8 cellular contexts compared by ENCODE assay signal in genomic region chr19:8321067-8321759, GRCh38. TPM values are rescaled to one million over a fixed set of nuclear protein-coding genes. Genes with fewer than 3 reads are reported as not detected.
DNase-seq lines count a peak whose midpoint lies in the region; ATAC-seq, FAIRE-seq and TF ChIP-seq lines count a peak whose summit lies in the region.

NDUFA7 (minus strand) TSS chr19:8321375; CDS start chr19:8321358, 17 bp downstream.
RPS28 (plus strand) TSS chr19:8321496; CDS start chr19:8321531, 35 bp downstream.

- H3K9ac ChIP-seq in HepG2 (ENCODE audit: insufficient read depth, low read depth, low read length) = peak within 1 kb of the TSS; percentile 99

- H3K36me3 ChIP-seq in CD4-positive, CD25-positive, alpha-beta regulatory T cell (ENCODE audit: control insufficient read depth, insufficient read depth, low read length) = peaks cover 15% of the 10 kb centered on the region
- peaks cover 1 to 17% of the 10 kb centered on the region in 2 experiments; a peak in 4 of 5 replicates for H3K36me3 ChIP-seq in HepG2 (replicated peaks in 1 of 2; ENCODE audit: control insufficient read depth in 1 of 2, insufficient read depth in 2 of 2, low read length in 2 of 2)

- no peaks in the 10 kb centered on the region for H3K36me3 Mint-ChIP-seq in CD4-positive, CD25-positive, alpha-beta regulatory T cell
- peaks cover 52% of the 10 kb centered on the region for H3K36me3 Mint-ChIP-seq in dendritic cell treated with granulocyte-macrophage colony-stimulating factor and Interleukin-4, amounts not matched to agents 40 ng/mL and 50 ng/mL, for 4 days (ENCODE audit: low read depth)

- no peaks in the 10 kb centered on the region for H3K9me3 ChIP-seq in CD4-positive, CD25-positive, alpha-beta regulatory T cell (ENCODE audit: control insufficient read depth in 2 of 2, low read length in 2 of 2)
- H3K9me3 ChIP-seq in HepG2 (ENCODE audit: low read length) = no peaks in the 10 kb centered on the region

- H4K20me1 ChIP-seq in HepG2 (ENCODE audit: insufficient read depth, low read length) = peaks cover 19% of the 10 kb centered on the region

- peak; percentile 58 for TF ChIP-seq RAD21 in HepG2 (CRISPR knock-in tag; IDR thresholded peaks at IDR 0.05)

- peak within 1 kb of the TSS; percentile 99 for H3K27ac Mint-ChIP-seq in CD4-positive, CD25-positive, alpha-beta regulatory T cell
- H3K27ac Mint-ChIP-seq in dendritic cell treated with granulocyte-macrophage colony-stimulating factor and Interleukin-4, amounts not matched to agents 40 ng/mL and 50 ng/mL, for 4 days = peak within 1 kb of the TSS; percentile 93

- peak within 1 kb of the TSS; percentile 78 for H3K4me2 ChIP-seq in HepG2 (ENCODE audit: low read depth, low read length)

- no peak for FAIRE-seq in HepG2 (lab: Jason Lieb, UNC)

- TF ChIP-seq EP300 in HepG2 (IDR thresholded peaks at IDR 0.05; ENCODE audit: low read depth in 2 of 2, low read length in 2 of 2) = no peak
- no peak for TF ChIP-seq EP300 in HepG2 (CRISPR knock-in tag; IDR thresholded peaks at IDR 0.05; ENCODE audit: borderline replicate concordance)

- peaks cover 3 to 45% (median 18%) of the 10 kb centered on the region in 4 donors for H3K4me1 Mint-ChIP-seq in CD4-positive, CD25-positive, alpha-beta regulatory T cell
- H3K4me1 Mint-ChIP-seq in dendritic cell treated with granulocyte-macrophage colony-stimulating factor and Interleukin-4, amounts not matched to agents 40 ng/mL and 50 ng/mL, for 4 days (ENCODE audit: low read depth) = peaks cover 47% of the 10 kb centered on the region

- DNase-seq in CD4-positive, CD25-positive, alpha-beta regulatory T cell = peak; percentile 95 to 97 (median 97)
- peak; percentile 94 for DNase-seq in NCI-H774 (lab: John Stamatoyannopoulos, UW)
- DNase-seq in activated CD4-positive, alpha-beta T cell treated with anti-CD3 and anti-CD28 coated beads, Interleukin-2, amount 50 U/mL, for 4 hours = peak; percentile 96 to 97
- peak; percentile 85 for DNase-seq in HepG2 (ENCODE audit: low spot score)
- peak; percentile 96 to 98 for DNase-seq in stimulated activated CD4-positive, alpha-beta T cell treated with anti-CD3 and anti-CD28 coated beads, Interleukin-2, amount 100 ng/mL, for 48 hours

- no TSS peak for BruUV-seq in HepG2 (replicated peaks; lab: Mats Ljungman, UMichigan)

- H3K9me3 Mint-ChIP-seq in CD4-positive, CD25-positive, alpha-beta regulatory T cell = no peaks in the 10 kb centered on the region
- no peaks in the 10 kb centered on the region for H3K9me3 Mint-ChIP-seq in dendritic cell treated with granulocyte-macrophage colony-stimulating factor and Interleukin-4, amounts not matched to agents 40 ng/mL and 50 ng/mL, for 4 days

- intact Hi-C loops in dendritic cell treated with granulocyte-macrophage colony-stimulating factor and Interleukin-4, amounts not matched to agents 40 ng/mL and 50 ng/mL, for 4 days (cut with micrococcal nuclease) = loop anchor here (10.0 kb wide), 1 partner anchor 56 kb away; no protein-coding TSS in a partner anchor
- intact Hi-C loops in HepG2 (cut with micrococcal nuclease; ENCODE audit: unreplicated experiment) = no loop called here

- peak within 1 kb of the TSS; percentile 85 for H3K4me3 ChIP-seq in CD4-positive, CD25-positive, alpha-beta regulatory T cell (ENCODE audit: low read depth, low read length)
- peak within 1 kb of the TSS; percentile 69 to 97 (median 82) for H3K4me3 ChIP-seq in HepG2 (replicated peaks in 1 of 3; ENCODE audit: insufficient read depth in 1 of 3, low read depth in 2 of 3, low read length in 3 of 3)

- no peak within 1 kb of the TSS for H2AFZ ChIP-seq in HepG2 (ENCODE audit: low read length)

- in situ Hi-C loops in HepG2 (cut with HindIII; ENCODE audit: extremely low pct_ligation_motif_present, low pct_unique_long_range_greater_than_20kb) = no loop called here

- CTCF ChIA-PET in HepG2 (lab: Yijun Ruan, JAX; ENCODE audit: low intra/inter-chr PET ratio, low total read pairs) = no interaction called here

- peaks cover 35% of the 10 kb centered on the region for H3K4me1 ChIP-seq in CD4-positive, CD25-positive, alpha-beta regulatory T cell (ENCODE audit: control insufficient read depth, insufficient read depth, low read length, poor library complexity, severe bottlenecking)
- peaks cover 36% of the 10 kb centered on the region for H3K4me1 ChIP-seq in HepG2 (ENCODE audit: insufficient read depth, low read length)

- ATAC-seq in CD4-positive, CD25-positive, alpha-beta regulatory T cell (ENCODE audit: low read depth in 2 of 2) = peak; percentile 95 to 96
- peak; percentile 90 for ATAC-seq in GM19397 (IDR thresholded peaks at IDR 0.05; ENCODE audit: unreplicated experiment)
- ATAC-seq in HG03565 (IDR thresholded peaks at IDR 0.05; ENCODE audit: unreplicated experiment) = peak; percentile 88
- ATAC-seq in HepG2 = peak; percentile 81

- TF ChIP-seq POLR2A in HepG2 (IDR thresholded peaks at IDR 0.05; ENCODE audit: insufficient read depth in 1 of 2, low read depth in 2 of 2, low read length in 2 of 2) = peak; percentile 90 to 92

- H3K27ac ChIP-seq in CD4-positive, CD25-positive, alpha-beta regulatory T cell (ENCODE audit: insufficient read depth, low read length, poor library complexity, severe bottlenecking) = peak within 1 kb of the TSS; percentile 89
- H3K27ac ChIP-seq in HepG2 (ENCODE audit: extremely low read length, insufficient read depth, low read length) = peak within 1 kb of the TSS; percentile 88

- TF ChIP-seq CTCF in HepG2 (CRISPR knock-in tag; IDR thresholded peaks at IDR 0.05) = peak; percentile 79

- H3K27me3 ChIP-seq in CD4-positive, CD25-positive, alpha-beta regulatory T cell (ENCODE audit: control insufficient read depth, insufficient read depth, low read length) = no peaks in the 10 kb centered on the region
- H3K27me3 ChIP-seq in HepG2 (ENCODE audit: control insufficient read depth in 1 of 2, insufficient read depth in 2 of 2, low read length in 2 of 2) = no peaks in the 10 kb centered on the region; a peak in 1 of 5 replicates

- WGBS in HepG2 (ENCODE audit: low lambda C conversion rate) = 1% methylated on average over 5 of the region's 53 CpGs

- H3K4me3 Mint-ChIP-seq in CD4-positive, CD25-positive, alpha-beta regulatory T cell = peak within 1 kb of the TSS; percentile 96 to 99 (median 98)
- H3K4me3 Mint-ChIP-seq in dendritic cell treated with granulocyte-macrophage colony-stimulating factor and Interleukin-4, amounts not matched to agents 40 ng/mL and 50 ng/mL, for 4 days = peak within 1 kb of the TSS; percentile 90

- peaks cover 34% of the 10 kb centered on the region for H3K79me2 ChIP-seq in HepG2 (ENCODE audit: insufficient read depth, low read length)

- no peaks in the 10 kb centered on the region for H3K27me3 Mint-ChIP-seq in CD4-positive, CD25-positive, alpha-beta regulatory T cell
- H3K27me3 Mint-ChIP-seq in dendritic cell treated with granulocyte-macrophage colony-stimulating factor and Interleukin-4, amounts not matched to agents 40 ng/mL and 50 ng/mL, for 4 days = peaks cover 5% of the 10 kb centered on the region

- POLR2A ChIA-PET in HepG2 (lab: Yijun Ruan, JAX) = interaction anchor here (0.7 to 6.5 kb wide), 21 partner anchors 8 to 193 kb away, joined by 3 to 39 read pairs (median 4); partner anchors contain the start of genes CD320, MARCHF2, RAB11B and ZNF414

RNA-seq across cellular contexts. Expression of gene NDUFA7, which starts in this region (rescaled TPM):
- 27.4 TPM for total RNA-seq in CD4-positive, CD25-positive, alpha-beta regulatory T cell
- polyA plus RNA-seq in CD4-positive, CD25-positive, alpha-beta regulatory T cell = 100 to 1,000 TPM; 130 to 181 (median 149) TPM
- 57.2 and 64.5 TPM in 2 replicates for total RNA-seq in HepG2 (2016; rRNA removed; fragmentation: Illumina TruSeq; extraction: Trizol)
- total RNA-seq in HepG2 (2016; cell fraction: cytosol; rRNA removed; fragmentation: Illumina TruSeq; extraction: Trizol; ENCODE audit: low read depth) = 20.0 and 25.8 TPM in 2 replicates
- total RNA-seq in HepG2 (2016; cell fraction: insoluble cytoplasmic fraction; rRNA removed; fragmentation: Illumina TruSeq; extraction: Trizol) = 65.5 and 75.0 TPM in 2 replicates
- total RNA-seq in HepG2 (2016; cell fraction: membrane; rRNA removed; fragmentation: Illumina TruSeq; extraction: Trizol) = 24.2 and 27.6 TPM in 2 replicates
- 26.5 and 38.1 TPM in 2 replicates for total RNA-seq in HepG2 (2016; cell fraction: nucleus; rRNA removed; fragmentation: Illumina TruSeq; extraction: Trizol)
- polyA plus RNA-seq in HepG2 (2011; rRNA removed) = 71.5 and 75.3 TPM in 2 replicates
- 56.6 and 79.4 TPM in 2 replicates for polyA plus RNA-seq in HepG2 (2011; cell fraction: cytosol; rRNA removed)
- polyA plus RNA-seq in HepG2 (2011; cell fraction: nucleus; rRNA removed) = 36.6 and 51.3 TPM in 2 replicates
- 50.0 and 50.9 TPM in 2 replicates for polyA plus RNA-seq in HepG2 (2012)
- polyA plus RNA-seq in HepG2 (2016; cell fraction: cytosol; fragmentation: Illumina TruSeq; extraction: Trizol; ENCODE audit: low read depth) = 29.4 and 33.3 TPM in 2 replicates
- polyA plus RNA-seq in HepG2 (2016; cell fraction: insoluble cytoplasmic fraction; fragmentation: Illumina TruSeq; extraction: Trizol; ENCODE audit: low read depth) = 101 and 102 TPM in 2 replicates
- polyA plus RNA-seq in HepG2 (2016; cell fraction: membrane; fragmentation: Illumina TruSeq; extraction: Trizol; ENCODE audit: low read depth) = 32.9 and 35.8 TPM in 2 replicates
- 67.5 and 70.8 TPM in 2 replicates for polyA plus RNA-seq in HepG2 (2016; cell fraction: nucleus; fragmentation: Illumina TruSeq; extraction: Trizol; ENCODE audit: insufficient read depth, low read depth)
- polyA minus RNA-seq in HepG2 (2011; rRNA and poly(A)+ RNA removed; ENCODE audit: low replicate concordance) = 160 and 193 TPM in 2 replicates
- polyA minus RNA-seq in HepG2 (2011; cell fraction: cytosol; rRNA and poly(A)+ RNA removed) = 44.6 and 56.9 TPM in 2 replicates
- 21.2 and 22.9 TPM in 2 replicates for polyA minus RNA-seq in HepG2 (2011; cell fraction: nucleus; rRNA and poly(A)+ RNA removed)

RNA-seq across cellular contexts. Expression of gene RPS28, which starts in this region (rescaled TPM):
- 2,201 TPM for total RNA-seq in CD4-positive, CD25-positive, alpha-beta regulatory T cell
- 1,000 to 10,000 TPM; 1,925 to 3,295 (median 2,756) TPM for polyA plus RNA-seq in CD4-positive, CD25-positive, alpha-beta regulatory T cell
- 281 and 319 TPM in 2 replicates for total RNA-seq in HepG2 (2016; rRNA removed; fragmentation: Illumina TruSeq; extraction: Trizol)
- 424 and 447 TPM in 2 replicates for total RNA-seq in HepG2 (2016; cell fraction: cytosol; rRNA removed; fragmentation: Illumina TruSeq; extraction: Trizol; ENCODE audit: low read depth)
- 291 and 334 TPM in 2 replicates for total RNA-seq in HepG2 (2016; cell fraction: insoluble cytoplasmic fraction; rRNA removed; fragmentation: Illumina TruSeq; extraction: Trizol)
- 667 and 807 TPM in 2 replicates for total RNA-seq in HepG2 (2016; cell fraction: membrane; rRNA removed; fragmentation: Illumina TruSeq; extraction: Trizol)
- total RNA-seq in HepG2 (2016; cell fraction: nucleus; rRNA removed; fragmentation: Illumina TruSeq; extraction: Trizol) = 139 and 147 TPM in 2 replicates
- polyA plus RNA-seq in HepG2 (2011; rRNA removed) = 521 and 545 TPM in 2 replicates
- polyA plus RNA-seq in HepG2 (2011; cell fraction: cytosol; rRNA removed) = 604 and 791 TPM in 2 replicates
- 232 and 285 TPM in 2 replicates for polyA plus RNA-seq in HepG2 (2011; cell fraction: nucleus; rRNA removed)
- 1,428 and 2,679 TPM in 2 replicates for polyA plus RNA-seq in HepG2 (2012)
- polyA plus RNA-seq in HepG2 (2016; cell fraction: cytosol; fragmentation: Illumina TruSeq; extraction: Trizol; ENCODE audit: low read depth) = 858 and 886 TPM in 2 replicates
- 429 and 441 TPM in 2 replicates for polyA plus RNA-seq in HepG2 (2016; cell fraction: insoluble cytoplasmic fraction; fragmentation: Illumina TruSeq; extraction: Trizol; ENCODE audit: low read depth)
- polyA plus RNA-seq in HepG2 (2016; cell fraction: membrane; fragmentation: Illumina TruSeq; extraction: Trizol; ENCODE audit: low read depth) = 1,075 and 1,148 TPM in 2 replicates
- polyA plus RNA-seq in HepG2 (2016; cell fraction: nucleus; fragmentation: Illumina TruSeq; extraction: Trizol; ENCODE audit: insufficient read depth, low read depth) = 346 and 368 TPM in 2 replicates
- 312 and 362 TPM in 2 replicates for polyA minus RNA-seq in HepG2 (2011; rRNA and poly(A)+ RNA removed; ENCODE audit: low replicate concordance)
- polyA minus RNA-seq in HepG2 (2011; cell fraction: cytosol; rRNA and poly(A)+ RNA removed) = 181 and 188 TPM in 2 replicates
- polyA minus RNA-seq in HepG2 (2011; cell fraction: nucleus; rRNA and poly(A)+ RNA removed) = 59.9 and 62.0 TPM in 2 replicates

Comparison
In these comparisons a context has a peak if more than half of its experiments do, and no peak if none do; other contexts are left out.
1. Peak in every context shown above with its lines: DNase-seq, ATAC-seq, H3K4me3 ChIP-seq and H3K27ac ChIP-seq.